In genomic region chr9:134287591-134288518, GRCh38 we compare ENCODE assay signal across 18 cellular contexts. TPM values are rescaled to one million over a fixed set of nuclear protein-coding genes. Genes with fewer than 3 reads are reported as not detected.
DNase-seq lines count a peak whose midpoint lies in the region; ATAC-seq and TF ChIP-seq lines count a peak whose summit lies in the region.
"Had no signal": no experiment of that assay in that cellular context is flagged by ENCODE, and none has a peak within 500 bp of the region (broad histone marks: within the 10 kb centered on the region; RNA-seq: fewer than 3 reads in every experiment).

No MANE protein-coding gene starts in this region.

- CTCF ChIA-PET in mammary epithelial cell (lab: Charles Lee; ENCODE audit: low non-redundant PET), result no interaction called here
- CTCF ChIA-PET in CD4-positive, alpha-beta T cell (lab: Charles Lee), result interaction anchor here (1.4 kb wide), 1 partner anchor 117 kb away, joined by 3 read pairs; no protein-coding TSS in a partner anchor

- H3K27ac ChIP-seq in breast epithelium (peak overlapping the region; percentile 77 to 82), mammary epithelial cell (ENCODE audit: insufficient read depth, low read depth, low read length) (no peak overlapping the region)
- no peak overlapping the region for H3K27ac ChIP-seq in CD4-positive, alpha-beta T cell (ENCODE audit: low read depth, low read length)
- H3K27ac ChIP-seq: left lung, Peyer's patch had no signal

- H3K9me3 ChIP-seq in breast epithelium (no peaks in the 10 kb centered on the region), mammary epithelial cell (replicated peaks; ENCODE audit: insufficient read depth, low read length) (no peaks in the 10 kb centered on the region)
- H3K9me3 ChIP-seq in CD4-positive, alpha-beta T cell (ENCODE audit: control insufficient read depth, low read length), result no peaks in the 10 kb centered on the region
- H3K9me3 ChIP-seq: left lung, pancreas, Peyer's patch had no signal

- H3K36me3 ChIP-seq in breast epithelium, result no peaks in the 10 kb centered on the region
- no peaks in the 10 kb centered on the region for H3K36me3 ChIP-seq in mammary epithelial cell (ENCODE audit: insufficient read depth, low read length)
- H3K36me3 ChIP-seq: left lung, pancreas, Peyer's patch had no signal

- no peak for DNase-seq in breast epithelium (ENCODE audit: low spot score in 2 of 2)
- no peak for DNase-seq in mammary epithelial cell
- peak; percentile 18 for DNase-seq in SK-N-DZ (ENCODE audit: low spot score)
- peak; percentile 65 for DNase-seq in iPS-NIHi11 (ENCODE audit: low spot score)
- no peak for DNase-seq in stimulated activated naive B cell treated with anti-CD40 and anti-IgM and Interleukin-4, amounts not matched to agents 10 μg/mL and 1 μg/mL and 100 μg/mL, for 72 hours
- DNase-seq in CD4-positive, alpha-beta T cell, result no peak
- no peak for DNase-seq in kidney tubule cell (ENCODE audit: low spot score)
- DNase-seq: activated CD4-positive, alpha-beta T cell treated with anti-CD3 and anti-CD28 coated beads, Interleukin-2, amount 50 U/mL, for 48 hours; activated naive CD4-positive, alpha-beta T cell treated with anti-CD3 and anti-CD28 coated beads for 36 hours; COR-L47; foreskin melanocyte; NCI-H2081 treated with DMSO at 0.1 percent for 48 hours; Peyer's patch; stimulated activated CD4-positive, alpha-beta T cell treated with anti-CD3 and anti-CD28 coated beads, Interleukin-4, amount 100 ng/mL, for 1 hour; SW 1271 had no signal

- H3K4me3 Mint-ChIP-seq in stimulated activated naive B cell treated with anti-CD40 and anti-IgM and Interleukin-4, amounts not matched to agents 10 μg/mL and 1 μg/mL and 100 μg/mL, for 72 hours, result no peak overlapping the region
- no peak overlapping the region for H3K4me3 Mint-ChIP-seq in CD4-positive, alpha-beta T cell
- H3K4me3 Mint-ChIP-seq: activated naive CD4-positive, alpha-beta T cell treated with anti-CD3 and anti-CD28 coated beads for 36 hours had no signal

- no peak overlapping the region for H3K4me2 ChIP-seq in mammary epithelial cell (ENCODE audit: insufficient read depth, low read depth, low read length)

- in situ Hi-C loops in mammary epithelial cell (cut with MboI; ENCODE audit: low sequenced_read_pairs in 2 of 2), result no loop called here

- WGBS in mammary epithelial cell (ENCODE audit: low coverage, missing lambda C conversion rate), result 78% methylated on average over 3 of the region's 35 CpGs

- H3K9ac ChIP-seq in mammary epithelial cell (ENCODE audit: insufficient read depth, low read length), result no peak overlapping the region

- no TSS peak for BruUV-seq in mammary epithelial cell (replicated peaks; lab: Mats Ljungman, UMichigan)

- no peaks in the 10 kb centered on the region for H4K20me1 ChIP-seq in mammary epithelial cell (ENCODE audit: insufficient read depth, low read length)

- no peaks in the 10 kb centered on the region for H3K9me3 Mint-ChIP-seq in stimulated activated naive B cell treated with anti-CD40 and anti-IgM and Interleukin-4, amounts not matched to agents 10 μg/mL and 1 μg/mL and 100 μg/mL, for 72 hours
- H3K9me3 Mint-ChIP-seq in CD4-positive, alpha-beta T cell, result no peaks in the 10 kb centered on the region
- H3K9me3 Mint-ChIP-seq: activated naive CD4-positive, alpha-beta T cell treated with anti-CD3 and anti-CD28 coated beads for 36 hours had no signal

- no peak for TF ChIP-seq POLR2A in breast epithelium (IDR thresholded peaks at IDR 0.05)

- H3K27ac Mint-ChIP-seq in stimulated activated naive B cell treated with anti-CD40 and anti-IgM and Interleukin-4, amounts not matched to agents 10 μg/mL and 1 μg/mL and 100 μg/mL, for 72 hours, result no peak overlapping the region
- no peak overlapping the region for H3K27ac Mint-ChIP-seq in CD4-positive, alpha-beta T cell
- H3K27ac Mint-ChIP-seq: activated naive CD4-positive, alpha-beta T cell treated with anti-CD3 and anti-CD28 coated beads for 36 hours had no signal

- peaks cover 10 to 29% of the 10 kb centered on the region in 2 donors for H3K4me1 Mint-ChIP-seq in stimulated activated naive B cell treated with anti-CD40 and anti-IgM and Interleukin-4, amounts not matched to agents 10 μg/mL and 1 μg/mL and 100 μg/mL, for 72 hours
- no peaks in the 10 kb centered on the region for H3K4me1 Mint-ChIP-seq in CD4-positive, alpha-beta T cell (ENCODE audit: low read depth)

- H3K4me3 ChIP-seq in breast epithelium (no peak overlapping the region), mammary epithelial cell (replicated peaks in 1 of 3; ENCODE audit: insufficient read depth in 1 of 3, low read depth in 2 of 3, low read length in 3 of 3) (no peak overlapping the region)
- H3K4me3 ChIP-seq: left lung, pancreas, Peyer's patch had no signal

- intact Hi-C loops in breast epithelium (cut with DNase I; ENCODE audit: low total_unique reads), result no loop called here
- intact Hi-C loops in mammary epithelial cell (cut with micrococcal nuclease), result no loop called here
- intact Hi-C loops in CD4-positive, alpha-beta T cell (cut with DNase I, micrococcal nuclease), result no loop called here

- POLR2A ChIA-PET in CD4-positive, alpha-beta T cell (lab: Charles Lee), result no interaction called here

- peaks cover 40 to 62% of the 10 kb centered on the region in 2 donors for H3K27me3 Mint-ChIP-seq in stimulated activated naive B cell treated with anti-CD40 and anti-IgM and Interleukin-4, amounts not matched to agents 10 μg/mL and 1 μg/mL and 100 μg/mL, for 72 hours
- no peaks in the 10 kb centered on the region for H3K27me3 Mint-ChIP-seq in CD4-positive, alpha-beta T cell

- dilution Hi-C loops in mammary epithelial cell (cut with HindIII; ENCODE audit: low sequenced_read_pairs), result no loop called here

- peak; percentile 47 to 60 for ATAC-seq in stimulated activated naive B cell treated with anti-CD40 and anti-IgM and Interleukin-4, amounts not matched to agents 10 μg/mL and 1 μg/mL and 100 μg/mL, for 72 hours (replicated peaks)
- no peak for ATAC-seq in CD4-positive, alpha-beta T cell (ENCODE audit: poor library complexity)
- ATAC-seq in GM18519 (IDR thresholded peaks at IDR 0.05; ENCODE audit: low FRiP score, unreplicated experiment), result no peak
- ATAC-seq: left lung had no signal

- TF ChIP-seq CTCF in breast epithelium (IDR thresholded peaks at IDR 0.05), result no peak
- TF ChIP-seq CTCF in mammary epithelial cell (conservative IDR thresholded peaks at IDR 0.05 in 1 of 2, IDR thresholded peaks at IDR 0.05 in 1 of 2; ENCODE audit: extremely low read depth in 1 of 2, insufficient read depth in 1 of 2, low read depth in 1 of 2, low read length in 2 of 2), result no peak
- no peak for TF ChIP-seq CTCF in CD4-positive, alpha-beta T cell (IDR thresholded peaks at IDR 0.05)

- no peaks in the 10 kb centered on the region for H3K36me3 Mint-ChIP-seq in stimulated activated naive B cell treated with anti-CD40 and anti-IgM and Interleukin-4, amounts not matched to agents 10 μg/mL and 1 μg/mL and 100 μg/mL, for 72 hours
- no peaks in the 10 kb centered on the region for H3K36me3 Mint-ChIP-seq in CD4-positive, alpha-beta T cell (ENCODE audit: low read depth)

- H3K27me3 ChIP-seq in breast epithelium, result no peaks in the 10 kb centered on the region
- no peaks in the 10 kb centered on the region for H3K27me3 ChIP-seq in mammary epithelial cell (ENCODE audit: insufficient read depth, low read length)
- H3K27me3 ChIP-seq in CD4-positive, alpha-beta T cell (ENCODE audit: control insufficient read depth, insufficient read depth, low read length), result no peaks in the 10 kb centered on the region
- H3K27me3 ChIP-seq: pancreas, Peyer's patch had no signal

- H3K4me1 ChIP-seq in breast epithelium, result peaks cover 6 to 22% of the 10 kb centered on the region in 2 donors
- peaks cover 7% of the 10 kb centered on the region for H3K4me1 ChIP-seq in mammary epithelial cell (ENCODE audit: insufficient read depth, low read length)
- H3K4me1 ChIP-seq: pancreas had no signal

- no peaks in the 10 kb centered on the region for H3K79me2 ChIP-seq in mammary epithelial cell (ENCODE audit: insufficient read depth, low read length)

- no peak overlapping the region for H2AFZ ChIP-seq in mammary epithelial cell (ENCODE audit: low read depth, low read length)

RNA-seq across cellular contexts. Expression of gene RXRA, which starts 38.4 kb away (rescaled TPM):
- total RNA-seq in breast epithelium, result 10 to 100 TPM; 31.0 to 63.0 (median 31.5) TPM
- 10 to 100 TPM; 31.0 to 39.2 TPM for total RNA-seq in mammary epithelial cell
- 25.2 TPM for polyA plus RNA-seq in mammary epithelial cell
- 28.5 TPM for polyA minus RNA-seq in mammary epithelial cell
- 4.3 and 5.7 TPM in 2 replicates for polyA plus RNA-seq in SK-N-DZ (2014; cell fraction: cytosol; rRNA removed)
- 3.2 and 3.3 TPM in 2 replicates for polyA plus RNA-seq in SK-N-DZ (2014; cell fraction: nucleus; rRNA removed)
- 1 to 10 TPM; 7.3 to 8.4 TPM for total RNA-seq in CD4-positive, alpha-beta T cell

Comparison
In these comparisons a context has a peak if more than half of its experiments do, and no peak if none do; other contexts are left out.
1. H3K27ac ChIP-seq: peak in breast epithelium (2 of 2); none in mammary epithelial cell (single experiment) and CD4-positive, alpha-beta T cell (single experiment).
2. DNase-seq: peak in SK-N-DZ (single experiment) and iPS-NIHi11 (single experiment); none in breast epithelium (0 of 2), mammary epithelial cell (single experiment), stimulated activated naive B cell treated with anti-CD40 and anti-IgM and Interleukin-4, amounts not matched to agents 10 μg/mL and 1 μg/mL and 100 μg/mL, for 72 hours (single experiment), CD4-positive, alpha-beta T cell (0 of 10) and kidney tubule cell (single experiment).
3. ATAC-seq: peak in stimulated activated naive B cell treated with anti-CD40 and anti-IgM and Interleukin-4, amounts not matched to agents 10 μg/mL and 1 μg/mL and 100 μg/mL, for 72 hours (2 of 2); none in CD4-positive, alpha-beta T cell (single experiment) and GM18519 (single experiment).